ENCODE assay signal across 8 cellular contexts in genomic region chr5:134006119-134006514, GRCh38. TPM values are rescaled to one million over a fixed set of nuclear protein-coding genes. Genes with fewer than 3 reads are reported as not detected.
DNase-seq lines count a peak whose midpoint lies in the region; ATAC-seq, FAIRE-seq and TF ChIP-seq lines count a peak whose summit lies in the region.

No MANE protein-coding gene starts in this region.

- TF ChIP-seq POLR2A in body of pancreas (IDR thresholded peaks at IDR 0.05): no peak

- H3K9me3 ChIP-seq in body of pancreas (no peaks in the 10 kb centered on the region), tibial artery (no peaks in the 10 kb centered on the region)

- no peak overlapping the region for H2BK120ac ChIP-seq in mesendoderm (ENCODE audit: low read depth, low read length)

- peak overlapping the region; percentile 21 for H3K18ac ChIP-seq in mesendoderm (ENCODE audit: low read length)

- no peaks in the 10 kb centered on the region for H3K9me3 Mint-ChIP-seq in activated CD8-positive, alpha-beta memory T cell treated with anti-CD3 and anti-CD28 coated beads, Interleukin-2, amount 10 ng/mL, durations not matched to agents 7 days and 5 days (ENCODE audit: low read depth)

- peak overlapping the region; percentile 90 for H3K4me2 ChIP-seq in mesendoderm (ENCODE audit: low read length)

- H3K36me3 Mint-ChIP-seq in activated CD8-positive, alpha-beta memory T cell treated with anti-CD3 and anti-CD28 coated beads, Interleukin-2, amount 10 ng/mL, durations not matched to agents 7 days and 5 days: peaks cover 15% of the 10 kb centered on the region

- H3K9ac ChIP-seq in mesendoderm (ENCODE audit: low read length): peak overlapping the region; percentile 98

- H3K56ac ChIP-seq in mesendoderm (ENCODE audit: low read length): peak overlapping the region; percentile 83

- H3K4me1 Mint-ChIP-seq in activated CD8-positive, alpha-beta memory T cell treated with anti-CD3 and anti-CD28 coated beads, Interleukin-2, amount 10 ng/mL, durations not matched to agents 7 days and 5 days: peaks cover 30% of the 10 kb centered on the region

- H3K4me3 ChIP-seq in body of pancreas (no peak overlapping the region), mesendoderm (ENCODE audit: low read length) (no peak overlapping the region), tibial artery (peak overlapping the region; percentile 75 to 95)

- H3K79me2 ChIP-seq in mesendoderm (ENCODE audit: control insufficient read depth, insufficient read depth, low read length): peaks cover 36% of the 10 kb centered on the region

- no peak for FAIRE-seq in RCC 7860 (lab: Jason Lieb, UNC)

- H3K36me3 ChIP-seq in body of pancreas (replicated peaks in 1 of 2; ENCODE audit: insufficient read depth in 1 of 2, low read depth in 2 of 2) (no peaks in the 10 kb centered on the region), mesendoderm (ENCODE audit: control insufficient read depth, insufficient read depth, low read length) (peaks cover 3% of the 10 kb centered on the region), tibial artery (no peaks in the 10 kb centered on the region)

- H3K4me3 Mint-ChIP-seq in activated CD8-positive, alpha-beta memory T cell treated with anti-CD3 and anti-CD28 coated beads, Interleukin-2, amount 10 ng/mL, durations not matched to agents 7 days and 5 days: peak overlapping the region; percentile 82

- no peak overlapping the region for H3K23ac ChIP-seq in mesendoderm (ENCODE audit: low read length)

- TF ChIP-seq CTCF in body of pancreas (IDR thresholded peaks at IDR 0.05) (no peak), tibial artery (IDR thresholded peaks at IDR 0.05) (no peak), foreskin keratinocyte (conservative IDR thresholded peaks at IDR 0.05) (no peak)

- intact Hi-C loops in body of pancreas (cut with DNase I): no loop called here
- intact Hi-C loops in tibial artery (cut with DNase I; ENCODE audit: low total_unique reads): no loop called here

- peaks cover 4% of the 10 kb centered on the region for H3K27me3 Mint-ChIP-seq in activated CD8-positive, alpha-beta memory T cell treated with anti-CD3 and anti-CD28 coated beads, Interleukin-2, amount 10 ng/mL, durations not matched to agents 7 days and 5 days

- no peak overlapping the region for H3K4ac ChIP-seq in mesendoderm (ENCODE audit: low read depth, low read length)

- ATAC-seq in activated CD8-positive, alpha-beta memory T cell treated with anti-CD3 and anti-CD28 coated beads, Interleukin-2, amount 10 ng/mL, durations not matched to agents 7 days and 5 days: no peak
- ATAC-seq in body of pancreas: no peak
- no peak for ATAC-seq in foreskin keratinocyte

- H3K27ac ChIP-seq in body of pancreas (peak overlapping the region; percentile 86 to 99 (median 96)), mesendoderm (ENCODE audit: low read depth, low read length) (peak overlapping the region; percentile 97), tibial artery (peak overlapping the region; percentile 97 to 98), foreskin keratinocyte (no peak overlapping the region)

- H2BK5ac ChIP-seq in mesendoderm (ENCODE audit: low read length): no peak overlapping the region

- 84 to 93% methylated on average over 12 to 13 of the region's 13 CpGs for WGBS in body of pancreas, 2 donors
- WGBS in mesendoderm (ENCODE audit: extremely low coverage, insufficient coverage, low lambda C conversion rate): no CpG with 5 or more reads among the region's 13 CpGs

- no peak overlapping the region for H3K27ac Mint-ChIP-seq in activated CD8-positive, alpha-beta memory T cell treated with anti-CD3 and anti-CD28 coated beads, Interleukin-2, amount 10 ng/mL, durations not matched to agents 7 days and 5 days

- DNase-seq in activated CD8-positive, alpha-beta memory T cell treated with anti-CD3 and anti-CD28 coated beads, Interleukin-2, amount 10 ng/mL, durations not matched to agents 7 days and 5 days: no peak
- DNase-seq in activated CD8-positive, alpha-beta memory T cell treated with anti-CD3 and anti-CD28 coated beads for 24 hours: no peak
- DNase-seq in body of pancreas (no peak), mesendoderm (peak; percentile 48), tibial artery (no peak), foreskin keratinocyte (no peak), RCC 7860 (ENCODE audit: low spot score) (no peak)
- DNase-seq in effector CD8-positive, alpha-beta T cell (lab: John Stamatoyannopoulos, UW): no peak

- H3K4me1 ChIP-seq in body of pancreas (peaks cover 30% of the 10 kb centered on the region), mesendoderm (ENCODE audit: control insufficient read depth, low read depth, low read length) (peaks cover 13% of the 10 kb centered on the region), tibial artery (peaks cover 0 to 42% (median 32%) of the 10 kb centered on the region in 4 donors), foreskin keratinocyte (no peaks in the 10 kb centered on the region)

- no peak overlapping the region for H4K5ac ChIP-seq in mesendoderm (ENCODE audit: low read length)

- H2AK5ac ChIP-seq in mesendoderm (ENCODE audit: low read length): no peak overlapping the region

- H3K79me1 ChIP-seq in mesendoderm (ENCODE audit: low read length): no peaks in the 10 kb centered on the region

- no peak overlapping the region for H2BK15ac ChIP-seq in mesendoderm (replicated peaks; ENCODE audit: low read depth)

- CTCF ChIA-PET in activated CD8-positive, alpha-beta memory T cell treated with anti-CD3 and anti-CD28 coated beads, Interleukin-2, amount 10 ng/mL, durations not matched to agents 7 days and 5 days (lab: Charles Lee): interaction anchor here (1.1 to 3.9 kb wide), 2 partner anchors 26 to 34 kb away, joined by 3 to 21 read pairs; no protein-coding TSS in a partner anchor

- H4K8ac ChIP-seq in mesendoderm (ENCODE audit: low read depth, low read length): no peak overlapping the region

- H3K27me3 ChIP-seq in body of pancreas (no peaks in the 10 kb centered on the region), mesendoderm (ENCODE audit: insufficient read depth, low read length, poor library complexity) (no peaks in the 10 kb centered on the region), tibial artery (no peaks in the 10 kb centered on the region), foreskin keratinocyte (no peaks in the 10 kb centered on the region)

RNA-seq across cellular contexts. Expression of gene VDAC1, which starts 1.3 kb away (rescaled TPM):
- total RNA-seq in activated CD8-positive, alpha-beta memory T cell treated with anti-CD3 and anti-CD28 coated beads, Interleukin-2, amount 10 ng/mL, durations not matched to agents 7 days and 5 days: 100 to 1,000 TPM; 204 to 258 TPM
- 10 to 100 TPM; 37.6 to 65.1 TPM for total RNA-seq in body of pancreas
- 244 TPM for polyA plus RNA-seq in mesendoderm (2013, experiment 1 of 2)
- 252 TPM for polyA plus RNA-seq in mesendoderm (2013, experiment 2 of 2)
- total RNA-seq in foreskin keratinocyte: 369 and 392 TPM in 2 replicates
- polyA plus RNA-seq in foreskin keratinocyte: 278 and 321 TPM in 2 replicates

RNA-seq across cellular contexts. Expression of gene C5orf15, which starts 37.7 kb away (rescaled TPM):
- 10 to 100 TPM; 20.9 to 25.7 TPM for total RNA-seq in activated CD8-positive, alpha-beta memory T cell treated with anti-CD3 and anti-CD28 coated beads, Interleukin-2, amount 10 ng/mL, durations not matched to agents 7 days and 5 days
- total RNA-seq in body of pancreas (10 to 100 TPM; 20.4 to 28.0 TPM), foreskin keratinocyte (42.1 and 45.9 TPM in 2 replicates)
- polyA plus RNA-seq in mesendoderm (2013, experiment 1 of 2): 49.6 TPM
- 50.1 TPM for polyA plus RNA-seq in mesendoderm (2013, experiment 2 of 2)
- 25.2 and 28.3 TPM in 2 replicates for polyA plus RNA-seq in foreskin keratinocyte

Comparison
In these comparisons a context has a peak if more than half of its experiments do, and no peak if none do; other contexts are left out.
1. H3K4me3 ChIP-seq: peak in tibial artery (2 of 2); none in body of pancreas (0 of 2) and mesendoderm (single experiment).